In the genomic region with DNA sequence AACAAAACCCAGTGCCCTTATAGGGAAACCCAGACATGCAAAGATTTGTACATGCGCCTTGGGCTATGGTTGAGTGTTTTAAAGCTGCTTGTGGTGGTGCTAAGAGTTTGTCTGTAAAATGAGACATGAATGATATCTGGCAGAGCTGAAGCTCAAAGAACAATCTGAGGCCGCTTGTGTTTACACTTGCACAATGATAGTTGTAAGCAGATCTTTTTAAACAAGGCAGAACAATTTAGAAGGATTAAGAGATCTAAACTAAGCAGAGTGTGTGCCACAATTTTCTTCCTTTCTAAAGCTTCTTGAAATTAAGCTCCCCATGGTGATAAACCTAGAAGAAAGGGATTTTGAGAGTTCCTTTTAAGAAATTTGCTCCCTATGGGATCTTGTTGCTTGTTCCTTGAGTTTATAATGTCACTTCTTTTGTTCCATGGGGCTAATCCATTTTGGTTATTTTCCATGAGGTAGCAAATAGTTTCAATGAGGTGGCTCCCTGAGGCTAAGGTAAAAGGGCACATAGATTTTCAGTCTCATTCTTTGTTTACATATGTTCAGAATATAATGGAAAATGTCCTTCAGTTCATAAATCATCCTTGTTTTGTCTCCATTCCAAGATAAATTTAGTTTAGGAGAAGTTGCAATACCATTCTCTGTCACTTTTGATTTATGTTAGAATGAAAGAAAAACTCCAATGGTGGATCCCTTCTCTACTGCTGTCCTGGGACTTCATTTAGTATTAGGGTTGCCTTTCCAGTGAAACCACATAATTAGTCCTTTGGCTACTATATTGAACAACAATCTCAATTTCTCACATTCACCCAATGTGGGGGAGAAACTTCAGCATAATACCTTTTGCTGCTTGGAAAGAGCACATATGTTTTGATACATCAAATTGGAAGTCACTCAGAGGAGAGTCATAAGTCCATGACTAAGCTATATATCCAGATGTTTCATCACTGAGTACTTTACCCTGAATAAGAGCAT, we compare ENCODE assay signal across 13 cellular contexts.
DNase-seq lines count a peak whose midpoint lies in the region; ATAC-seq and TF ChIP-seq lines count a peak whose summit lies in the region.
"Had no signal": no experiment of that assay in that cellular context is flagged by ENCODE, and none has a peak within 500 bp of the region (broad histone marks: within the 10 kb centered on the region; RNA-seq: fewer than 3 reads in every experiment).

No MANE protein-coding gene starts in this region.

- H3K4me1 ChIP-seq in IMR-90 (ENCODE audit: control insufficient read depth, insufficient read depth, low read length), result peaks cover 7% of the 10 kb centered on the region; the same call in 1 of the 2 replicates
- no peaks in the 10 kb centered on the region for H3K4me1 ChIP-seq in OCI-LY7 (ENCODE audit: insufficient read depth, low read length, poor library complexity, severe bottlenecking)

- no peak overlapping the region for H2AK5ac ChIP-seq in IMR-90 (ENCODE audit: low read depth, low read length)

- CTCF ChIA-PET in IMR-90 (lab: Yijun Ruan, JAX), result interaction anchor here (0.5 to 1.8 kb wide), 3 partner anchors 12 to 562 kb away, joined by 3 to 6 read pairs (median 3); no protein-coding TSS in a partner anchor
- CTCF ChIA-PET in OCI-LY7 (lab: Charles Lee; ENCODE audit: unreplicated experiment), result no interaction called here

- H4K5ac ChIP-seq in IMR-90 (ENCODE audit: low read depth, low read length), result peak overlapping the region; percentile 23; the same call in 1 of the 2 replicates

- no peaks in the 10 kb centered on the region for H3K36me3 Mint-ChIP-seq in mesothelial cell of epicardium
- no peaks in the 10 kb centered on the region for H3K36me3 Mint-ChIP-seq in effector memory CD8-positive, alpha-beta T cell (ENCODE audit: insufficient read depth)
- H3K36me3 Mint-ChIP-seq: immature natural killer cell had no signal

- peak overlapping the region; percentile 31; the same call in 1 of the 2 replicates for H3K4me2 ChIP-seq in IMR-90 (ENCODE audit: low read depth, low read length)
- no peak overlapping the region for H3K4me2 ChIP-seq in OCI-LY7 (ENCODE audit: low read length)

- dilution Hi-C loops in IMR-90 (cut with HindIII; ENCODE audit: low sequenced_read_pairs, unreplicated experiment), result no loop called here

- POLR2A ChIA-PET in IMR-90 (lab: Charles Lee; ENCODE audit: unreplicated experiment), result no interaction called here
- POLR2A ChIA-PET in OCI-LY7 (lab: Charles Lee), result interaction anchor here (1.1 kb wide), 1 partner anchor 43 kb away, joined by 3 read pairs; no protein-coding TSS in a partner anchor

- peak overlapping the region; percentile 44 for H2BK5ac ChIP-seq in IMR-90 (ENCODE audit: low read depth, low read length, poor library complexity, severe bottlenecking)

- no peak overlapping the region for H2BK20ac ChIP-seq in IMR-90 (ENCODE audit: low read depth, low read length)

- no peak overlapping the region for H3K9ac ChIP-seq in IMR-90 (ENCODE audit: low read depth, low read length)

- no peak overlapping the region for H2AK9ac ChIP-seq in IMR-90 (replicated peaks; ENCODE audit: low read depth, low read length, poor library complexity)

- H4K8ac ChIP-seq in IMR-90 (ENCODE audit: low read depth in 2 of 2, low read length in 2 of 2), result no peak overlapping the region

- intact Hi-C loops in IMR-90 (cut with micrococcal nuclease) (no loop called here), OCI-LY7 (cut with micrococcal nuclease; ENCODE audit: unreplicated experiment) (no loop called here)

- peak; percentile 47 for DNase-seq in COR-L47 (lab: John Stamatoyannopoulos, UW)
- peak; percentile 79 for DNase-seq in IMR-90
- peak; percentile 60 for DNase-seq in choroid plexus epithelial cell (ENCODE audit: low read depth)
- DNase-seq in mesothelial cell of epicardium (ENCODE audit: low spot score in 2 of 2, unreplicated experiment in 2 of 2), result no peak
- DNase-seq in OCI-LY7 (ENCODE audit: low spot score), result no peak
- no peak for DNase-seq in effector CD8-positive, alpha-beta T cell (lab: John Stamatoyannopoulos, UW)
- no peak for DNase-seq in activated naive CD4-positive, alpha-beta T cell treated with Interleukin-2 at 50 U/mL for 16 hours
- DNase-seq in effector memory CD8-positive, alpha-beta T cell, result no peak
- DNase-seq: immature natural killer cell, NCI-H1048, NCI-H526, SIG-M5 had no signal

- no peak overlapping the region for H2BK15ac ChIP-seq in IMR-90 (ENCODE audit: low read depth, low read length)

- in situ Hi-C loops in IMR-90 (cut with MboI; ENCODE audit: low sequenced_read_pairs), result no loop called here

- peak overlapping the region; percentile 46; the same call in 1 of the 2 replicates for H3K18ac ChIP-seq in IMR-90 (ENCODE audit: low read depth, low read length)

- no peak overlapping the region for H3K4me3 Mint-ChIP-seq in mesothelial cell of epicardium
- H3K4me3 Mint-ChIP-seq in effector memory CD8-positive, alpha-beta T cell, result no peak overlapping the region
- H3K4me3 Mint-ChIP-seq: immature natural killer cell had no signal

- peaks cover 19% of the 10 kb centered on the region for H3K4me1 Mint-ChIP-seq in mesothelial cell of epicardium
- no peaks in the 10 kb centered on the region for H3K4me1 Mint-ChIP-seq in effector memory CD8-positive, alpha-beta T cell (ENCODE audit: low read depth in 2 of 2)
- H3K4me1 Mint-ChIP-seq: immature natural killer cell had no signal

- no peaks in the 10 kb centered on the region for H3K79me2 ChIP-seq in OCI-LY7 (ENCODE audit: insufficient read depth, low read depth, low read length)

- no peak overlapping the region for H3K56ac ChIP-seq in IMR-90 (ENCODE audit: extremely low read depth, insufficient read depth, low read length)

- no peak for TF ChIP-seq POLR2A in IMR-90 (IDR thresholded peaks at IDR 0.05; ENCODE audit: low read depth, low read length)

- no peak overlapping the region; the same call in 1 of the 2 replicates for H3K4ac ChIP-seq in IMR-90 (ENCODE audit: low read depth, low read length)

- H3K27ac Mint-ChIP-seq in mesothelial cell of epicardium, result peak overlapping the region; percentile 89
- H3K27ac Mint-ChIP-seq in effector memory CD8-positive, alpha-beta T cell, result no peak overlapping the region
- H3K27ac Mint-ChIP-seq: immature natural killer cell had no signal

- BruUV-seq in IMR-90 (replicated peaks; lab: Mats Ljungman, UMichigan) (no TSS peak), OCI-LY7 (replicated peaks; lab: Mats Ljungman, UMichigan) (no TSS peak)

- H3K14ac ChIP-seq in IMR-90 (replicated peaks; ENCODE audit: low read depth, low read length), result no peak overlapping the region

- no peak for TF ChIP-seq RAD21 in IMR-90 (IDR thresholded peaks at IDR 0.05; ENCODE audit: low read length)

- no peaks in the 10 kb centered on the region for H3K79me1 ChIP-seq in IMR-90 (ENCODE audit: low read depth in 1 of 2, low read length in 2 of 2)

- H3K9me3 ChIP-seq in IMR-90 (ENCODE audit: control insufficient read depth, insufficient read depth, low read length), result no peaks in the 10 kb centered on the region; the same call in 1 of the 2 replicates
- no peaks in the 10 kb centered on the region for H3K9me3 ChIP-seq in OCI-LY7 (ENCODE audit: low read length)

- H3K27me3 ChIP-seq in IMR-90 (ENCODE audit: control insufficient read depth, insufficient read depth, low read length), result no peaks in the 10 kb centered on the region

- WGBS in IMR-90 (ENCODE audit: extremely low coverage in 2 of 2, insufficient read length in 1 of 2), 2 experiments, result no CpG with 5 or more reads among the region's 2 CpGs

- H3K27me3 Mint-ChIP-seq in mesothelial cell of epicardium (ENCODE audit: low read depth), result no peaks in the 10 kb centered on the region
- no peaks in the 10 kb centered on the region for H3K27me3 Mint-ChIP-seq in effector memory CD8-positive, alpha-beta T cell

- H4K20me1 ChIP-seq in IMR-90 (ENCODE audit: insufficient read depth, low read length) (no peaks in the 10 kb centered on the region), OCI-LY7 (ENCODE audit: insufficient read depth, low read length) (no peaks in the 10 kb centered on the region)

- ATAC-seq in IMR-90 (ENCODE audit: low read depth), result peak; percentile 79
- ATAC-seq in effector memory CD8-positive, alpha-beta T cell (replicated peaks), result no peak

- H3K9me2 ChIP-seq in OCI-LY7 (ENCODE audit: insufficient read depth, low read length), result no peaks in the 10 kb centered on the region

- H3K27ac ChIP-seq in IMR-90 (ENCODE audit: insufficient read depth, low read length) (no peak overlapping the region), OCI-LY7 (ENCODE audit: low read depth, low read length, poor library complexity, severe bottlenecking) (no peak overlapping the region)
- H3K27ac ChIP-seq: HL-60 had no signal

- H2AFZ ChIP-seq in IMR-90 (replicated peaks; ENCODE audit: low read length, poor library complexity) (no peak overlapping the region), OCI-LY7 (ENCODE audit: low read length) (no peak overlapping the region)

- H3K23ac ChIP-seq in IMR-90 (ENCODE audit: low read depth, low read length), result no peak overlapping the region

- H3K36me3 ChIP-seq in IMR-90 (ENCODE audit: control insufficient read depth, insufficient read depth, low read length), result no peaks in the 10 kb centered on the region
- H3K36me3 ChIP-seq in OCI-LY7 (ENCODE audit: insufficient read depth, low read length), result no peaks in the 10 kb centered on the region

- H4K91ac ChIP-seq in IMR-90 (ENCODE audit: insufficient read depth, low read depth, low read length), result no peak overlapping the region

- H3K4me3 ChIP-seq in IMR-90 (ENCODE audit: insufficient read depth, low read depth, low read length), result no peak overlapping the region
- no peak overlapping the region for H3K4me3 ChIP-seq in choroid plexus epithelial cell (ENCODE audit: low read depth, low read length)
- no peak overlapping the region for H3K4me3 ChIP-seq in OCI-LY7 (ENCODE audit: low read depth, low read length, poor library complexity, severe bottlenecking)

- H3K9me1 ChIP-seq in IMR-90 (ENCODE audit: insufficient read depth, low read length), result no peaks in the 10 kb centered on the region

- peaks cover 16% of the 10 kb centered on the region for H3K9me3 Mint-ChIP-seq in mesothelial cell of epicardium
- H3K9me3 Mint-ChIP-seq in effector memory CD8-positive, alpha-beta T cell, result peaks cover 8 to 16% of the 10 kb centered on the region in 2 donors

- no peak overlapping the region for H2BK120ac ChIP-seq in IMR-90 (ENCODE audit: low read depth, low read length)

- no peak for TF ChIP-seq CTCF in IMR-90 (conservative IDR thresholded peaks at IDR 0.05; ENCODE audit: low read depth, low read length)
- TF ChIP-seq CTCF in choroid plexus epithelial cell (conservative IDR thresholded peaks at IDR 0.05; ENCODE audit: low read depth, low read length), result no peak
- TF ChIP-seq CTCF in mesothelial cell of epicardium (IDR thresholded peaks at IDR 0.05; ENCODE audit: unreplicated experiment), result no peak
- TF ChIP-seq CTCF in OCI-LY7 (conservative IDR thresholded peaks at IDR 0.05; ENCODE audit: low read length), result no peak

Comparison
In these comparisons a context has a peak if more than half of its experiments do, and no peak if none do; other contexts are left out.
1. DNase-seq: peak in COR-L47 (single experiment), IMR-90 (single experiment) and choroid plexus epithelial cell (single experiment); none in mesothelial cell of epicardium (0 of 2), OCI-LY7 (single experiment), effector CD8-positive, alpha-beta T cell (single experiment), activated naive CD4-positive, alpha-beta T cell treated with Interleukin-2 at 50 U/mL for 16 hours (single experiment) and effector memory CD8-positive, alpha-beta T cell (0 of 3).